In the genomic region with DNA sequence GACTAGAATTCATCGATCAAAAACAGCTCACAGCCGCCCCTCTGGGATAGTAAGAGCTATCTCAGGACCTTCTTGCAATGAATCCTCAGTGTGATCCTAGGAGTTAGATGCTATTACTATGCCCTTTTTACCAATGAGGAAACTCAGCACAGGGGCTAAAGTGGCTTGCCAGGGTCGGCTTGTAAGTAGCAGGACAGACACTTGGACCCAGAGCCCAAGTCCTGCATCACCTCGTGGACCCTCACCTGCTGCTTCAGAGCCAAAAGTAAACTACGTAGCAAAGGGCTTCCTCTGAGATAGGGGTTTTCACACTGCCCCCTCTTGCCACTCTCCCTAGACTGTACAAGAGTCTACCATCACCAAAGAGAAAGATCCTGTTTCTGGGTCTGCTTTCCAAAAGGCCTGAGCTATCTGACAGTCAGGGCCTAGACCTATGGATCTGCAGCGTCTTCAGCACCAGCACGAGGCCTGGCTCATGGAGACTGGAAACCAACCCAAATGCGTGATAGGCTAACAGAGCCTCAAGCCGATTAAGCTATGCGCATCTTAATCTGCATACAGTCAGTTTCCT, we compare ENCODE assay signal across 25 cellular contexts.
"Had no signal": no experiment of that assay in that cellular context is flagged by ENCODE, and none has a peak within 500 bp of the region (broad histone marks: within the 10 kb centered on the region; RNA-seq: fewer than 3 reads in every experiment).

No MANE protein-coding gene starts in this region.

- H3K36me3 ChIP-seq: brain microvascular endothelial cell, cardiac muscle cell, MG63, Peyer's patch, SJCRH30 had no signal

- H3K4me3 ChIP-seq: cardiac muscle cell, MG63, Peyer's patch, SJCRH30 had no signal

- H3K9me2 ChIP-seq: SK-N-SH had no signal

- H3K27ac Mint-ChIP-seq: activated CD4-positive, alpha-beta memory T cell treated with anti-CD3 and anti-CD28 coated beads, Interleukin-2, amount 10 ng/mL, durations not matched to agents 7 days and 5 days; activated CD4-positive, alpha-beta T cell treated with anti-CD3 and anti-CD28 coated beads, Interleukin-2, amount 10 ng/mL, durations not matched to agents 7 days and 5 days; activated naive CD4-positive, alpha-beta T cell treated with anti-CD3 and anti-CD28 coated beads, Interleukin-2, amount 10 ng/mL, durations not matched to agents 7 days and 5 days; activated naive CD8-positive, alpha-beta T cell treated with anti-CD3 and anti-CD28 coated beads for 36 hours; activated T-cell treated with anti-CD3 and anti-CD28 coated beads, Interleukin-2, amount 50 U/mL, for 72 hours; activated T-helper 2 cell treated with anti-CD3 and anti-CD28 coated beads, Interferon-gamma antibody, Interleukin-2, Interleukin-4, amounts not matched to agents 10 μg/mL and 5 μg/mL and 100 μg/mL, durations not matched to agents 14 hours and 24 hours and 36 hours had no signal

- H3K9me3 ChIP-seq: Peyer's patch had no signal

- H3K36me3 Mint-ChIP-seq: activated naive CD4-positive, alpha-beta T cell treated with anti-CD3 and anti-CD28 coated beads, Interleukin-2, amount 10 ng/mL, durations not matched to agents 7 days and 5 days; activated naive CD8-positive, alpha-beta T cell treated with anti-CD3 and anti-CD28 coated beads for 36 hours had no signal

- H3K27me3 ChIP-seq: cardiac muscle cell, MG63, Peyer's patch, SJCRH30 had no signal

- DNase-seq: activated CD4-positive, alpha-beta memory T cell treated with anti-CD3 and anti-CD28 coated beads, Interleukin-2, amount 10 ng/mL, durations not matched to agents 7 days and 5 days; activated CD4-positive, alpha-beta T cell treated with anti-CD3 and anti-CD28 coated beads, Interleukin-2, amount 10 ng/mL, durations not matched to agents 7 days and 5 days; activated CD4-positive, CD25-positive, alpha-beta regulatory T cell; activated gamma-delta T cell treated with Interleukin-2 at 50 U/mL for 16 hours; activated naive CD4-positive, alpha-beta T cell treated with anti-CD3 and anti-CD28 coated beads, Interleukin-2, amount 10 ng/mL, durations not matched to agents 7 days and 5 days; activated naive CD8-positive, alpha-beta T cell treated with anti-CD3 and anti-CD28 coated beads for 36 hours; activated T-cell treated with anti-CD3 and anti-CD28 coated beads, Interleukin-2, amount 50 U/mL, for 72 hours; brain microvascular endothelial cell; MG63; MV-4-11; NCI-H1092 treated with DMSO at 0.1 percent for 48 hours; NCI-H1436; NCI-H187; NCI-H2081; NCI-H510A treated with DMSO at 0.1 percent for 48 hours; Right ventricle myocardium superior; SJCRH30; SK-N-SH; T-helper 1 cell had no signal

- H3K27ac ChIP-seq: brain microvascular endothelial cell, cardiac muscle cell, KMS-11, Peyer's patch, RWPE1, VCaP had no signal

- H3K4me2 ChIP-seq: KMS-11, SK-N-SH had no signal

- H3K4me1 Mint-ChIP-seq: activated CD4-positive, alpha-beta memory T cell treated with anti-CD3 and anti-CD28 coated beads, Interleukin-2, amount 10 ng/mL, durations not matched to agents 7 days and 5 days; activated CD4-positive, alpha-beta T cell treated with anti-CD3 and anti-CD28 coated beads, Interleukin-2, amount 10 ng/mL, durations not matched to agents 7 days and 5 days; activated naive CD4-positive, alpha-beta T cell treated with anti-CD3 and anti-CD28 coated beads, Interleukin-2, amount 10 ng/mL, durations not matched to agents 7 days and 5 days; activated naive CD8-positive, alpha-beta T cell treated with anti-CD3 and anti-CD28 coated beads for 36 hours had no signal

- H3K4me3 Mint-ChIP-seq: activated CD4-positive, alpha-beta memory T cell treated with anti-CD3 and anti-CD28 coated beads, Interleukin-2, amount 10 ng/mL, durations not matched to agents 7 days and 5 days; activated CD4-positive, alpha-beta T cell treated with anti-CD3 and anti-CD28 coated beads, Interleukin-2, amount 10 ng/mL, durations not matched to agents 7 days and 5 days; activated naive CD4-positive, alpha-beta T cell treated with anti-CD3 and anti-CD28 coated beads, Interleukin-2, amount 10 ng/mL, durations not matched to agents 7 days and 5 days; activated naive CD8-positive, alpha-beta T cell treated with anti-CD3 and anti-CD28 coated beads for 36 hours; activated T-cell treated with anti-CD3 and anti-CD28 coated beads, Interleukin-2, amount 50 U/mL, for 72 hours had no signal

- H3K9ac ChIP-seq: KMS-11, SK-N-SH had no signal

- ATAC-seq: activated T-cell treated with anti-CD3 and anti-CD28 coated beads, Interleukin-2, amount 50 U/mL, for 72 hours had no signal
